Comparison of ENCODE assay signal across 8 cellular contexts in genomic region chr15:40405501-40406381, GRCh38. TPM values are rescaled to one million over a fixed set of nuclear protein-coding genes. Genes with fewer than 3 reads are reported as not detected.
A peak's percentile ranks its signal among the peaks of the same experiment; 100 is the strongest.
DNase-seq lines count a peak whose midpoint lies in the region; ATAC-seq and TF ChIP-seq lines count a peak whose summit lies in the region.

Gene IVD, plus strand, starts transcription at chr15:40405795. Its CDS starts 33 bp downstream, at chr15:40405828.

- H3K36me3 ChIP-seq in rectal smooth muscle tissue (ENCODE audit: control insufficient read depth, insufficient read depth, low read length) (peaks cover 15% of the 10 kb centered on the region), aorta (ENCODE audit: control insufficient read depth in 1 of 2, insufficient read depth in 2 of 2, low read length in 1 of 2) (no peaks in the 10 kb centered on the region)

- peaks cover 5% of the 10 kb centered on the region for H3K4me1 ChIP-seq in rectal smooth muscle tissue (ENCODE audit: control insufficient read depth, insufficient read depth, low read length)
- no peaks in the 10 kb centered on the region for H3K4me1 ChIP-seq in aorta (ENCODE audit: control insufficient read depth in 1 of 2, insufficient read depth in 2 of 2, low read length in 2 of 2)

- no peak for TF ChIP-seq CTCF in astrocyte of the cerebellum (IDR thresholded peaks at IDR 0.05; ENCODE audit: low read depth, low read length, missing control alignments)

- intact Hi-C loops in aorta (cut with DNase I), result loop anchor here in 1 of 2 donors (5.0 kb wide), 1 partner anchor 38 kb away; no protein-coding TSS in a partner anchor

- DNase-seq in NCI-H2029 treated with DMSO at 0.1 percent for 48 hours (lab: John Stamatoyannopoulos, UW), result peak; percentile 60
- peak; percentile 68 for DNase-seq in T-helper 9 cell
- peak; percentile 88 for DNase-seq in astrocyte of the cerebellum (ENCODE audit: low read depth)
- peak; percentile 100 for DNase-seq in hepatic stellate cell (ENCODE audit: low spot score)
- DNase-seq in aorta, result peak; percentile 98

- H3K4me3 ChIP-seq in astrocyte of the cerebellum (ENCODE audit: low read depth, low read length), result peak within 1 kb of the TSS; percentile 80
- H3K4me3 ChIP-seq in rectal smooth muscle tissue (ENCODE audit: low read length), result peak within 1 kb of the TSS; percentile 98
- peak within 1 kb of the TSS; percentile 84 to 92 for H3K4me3 ChIP-seq in aorta (ENCODE audit: low read length in 2 of 2)

- peak; percentile 91 for ATAC-seq in GM18502 (IDR thresholded peaks at IDR 0.05; ENCODE audit: poor library complexity, unreplicated experiment)
- ATAC-seq in HG02973 (IDR thresholded peaks at IDR 0.05; ENCODE audit: unreplicated experiment), result peak; percentile 80
- peak; percentile 99 for ATAC-seq in aorta (ENCODE audit: low FRiP score)

- no peaks in the 10 kb centered on the region for H3K27me3 ChIP-seq in rectal smooth muscle tissue (ENCODE audit: control insufficient read depth, insufficient read depth, low read length)
- H3K27me3 ChIP-seq in aorta (ENCODE audit: control insufficient read depth in 1 of 2, insufficient read depth in 2 of 2, low read length in 1 of 2), result no peaks in the 10 kb centered on the region

- H3K27ac ChIP-seq in rectal smooth muscle tissue (ENCODE audit: low read depth, low read length) (peak within 1 kb of the TSS; percentile 76), aorta (ENCODE audit: low read depth in 1 of 2, low read length in 2 of 2) (peak within 1 kb of the TSS in 1 of 2 donors; percentile 2)

- in situ Hi-C loops in astrocyte of the cerebellum (cut with HindIII; ENCODE audit: low sequenced_read_pairs), result loop anchor here (10.0 kb wide), 1 partner anchor 181 kb away; no protein-coding TSS in a partner anchor

- no peaks in the 10 kb centered on the region for H3K9me3 ChIP-seq in aorta (ENCODE audit: control insufficient read depth, low read length)

- peak within 1 kb of the TSS; percentile 64 for H3K9ac ChIP-seq in rectal smooth muscle tissue (ENCODE audit: low read length)

- WGBS in aorta, 2 donors, result 1% methylated on average over 53 to 54 of the region's 54 CpGs

RNA-seq across cellular contexts. Expression of gene IVD, which starts in this region (rescaled TPM):
- 10 to 100 TPM; 41.7 to 63.0 TPM for total RNA-seq in aorta
- polyA plus RNA-seq in aorta, result 10 to 100 TPM; 16.4 to 48.4 TPM
